In genomic region chr6:53301801-53302537, GRCh38 we compare ENCODE assay signal across 11 cellular contexts. TPM values are rescaled to one million over a fixed set of nuclear protein-coding genes. Genes with fewer than 3 reads are reported as not detected.
DNase-seq lines count a peak whose midpoint lies in the region; ATAC-seq and TF ChIP-seq lines count a peak whose summit lies in the region.
"Had no signal": no experiment of that assay in that cellular context is flagged by ENCODE, and none has a peak within 500 bp of the region (broad histone marks: within the 10 kb centered on the region; RNA-seq: fewer than 3 reads in every experiment).

No MANE protein-coding gene starts in this region.

- H3K27me3 ChIP-seq in lower lobe of right lung (ENCODE audit: low read depth) (no peaks in the 10 kb centered on the region), transverse colon (no peaks in the 10 kb centered on the region)

- TF ChIP-seq CTCF in brain (conservative IDR thresholded peaks at IDR 0.05) (no peak), lower lobe of right lung (IDR thresholded peaks at IDR 0.05) (no peak), transverse colon (IDR thresholded peaks at IDR 0.05) (no peak)

- H3K27me3 Mint-ChIP-seq in activated naive CD4-positive, alpha-beta T cell treated with anti-CD3 and anti-CD28 coated beads, Interleukin-2, amount 50 U/mL, for 24 hours: no peaks in the 10 kb centered on the region
- H3K27me3 Mint-ChIP-seq in brain: no peaks in the 10 kb centered on the region

- no peaks in the 10 kb centered on the region for H3K9me3 ChIP-seq in lower lobe of right lung
- no peaks in the 10 kb centered on the region for H3K9me3 ChIP-seq in transverse colon

- TF ChIP-seq EP300 in transverse colon (IDR thresholded peaks at IDR 0.05; ENCODE audit: low read depth): no peak

- H3K27ac Mint-ChIP-seq in activated naive CD4-positive, alpha-beta T cell treated with anti-CD3 and anti-CD28 coated beads, Interleukin-2, amount 50 U/mL, for 24 hours: peak overlapping the region; percentile 89
- H3K27ac Mint-ChIP-seq in brain: peak overlapping the region; percentile 42 to 96 (median 54)

- H3K4me1 ChIP-seq in lower lobe of right lung: peaks cover 66% of the 10 kb centered on the region
- H3K4me1 ChIP-seq in transverse colon: peaks cover 6 to 52% (median 20%) of the 10 kb centered on the region in 4 donors

- peak; percentile 78 to 80 for ATAC-seq in lower lobe of right lung

- no peak overlapping the region for H3K4me3 ChIP-seq in lower lobe of right lung
- H3K4me3 ChIP-seq in transverse colon: no peak overlapping the region

- no peaks in the 10 kb centered on the region for H3K9me3 Mint-ChIP-seq in activated naive CD4-positive, alpha-beta T cell treated with anti-CD3 and anti-CD28 coated beads, Interleukin-2, amount 50 U/mL, for 24 hours
- peaks cover 0 to 16% (median 11%) of the 10 kb centered on the region in 5 experiments for H3K9me3 Mint-ChIP-seq in brain

- peaks cover 82% of the 10 kb centered on the region for H3K4me1 Mint-ChIP-seq in activated naive CD4-positive, alpha-beta T cell treated with anti-CD3 and anti-CD28 coated beads, Interleukin-2, amount 50 U/mL, for 24 hours
- H3K4me1 Mint-ChIP-seq in brain: peaks cover 56% of the 10 kb centered on the region

- no peak for TF ChIP-seq POLR2A in transverse colon (IDR thresholded peaks at IDR 0.05)

- DNase-seq in activated naive CD4-positive, alpha-beta T cell treated with anti-CD3 and anti-CD28 coated beads, Interleukin-2, amount 50 U/mL, for 16 hours: no peak
- no peak for DNase-seq in lower lobe of right lung
- DNase-seq in transverse colon: no peak
- DNase-seq in cerebellar nuclear complex (lab: John Stamatoyannopoulos, UW): no peak
- no peak for DNase-seq in NOMO-1 treated with dmso at 0.1 percent for 144 hours (lab: John Stamatoyannopoulos, UW; ENCODE audit: unreplicated experiment)
- DNase-seq in globus pallidus (ENCODE audit: low spot score): no peak
- DNase-seq: activated CD4-positive, alpha-beta T cell treated with anti-CD3 and anti-CD28 coated beads, Interleukin-2, amount 50 U/mL, for 48 hours; NCI-H526 treated with DMSO at 0.1 percent for 48 hours had no signal

- in situ Hi-C loops in transverse colon (cut with MboI; ENCODE audit: low pct_ligation_motif_present in 1 of 4, low pct_unique_long_range_greater_than_20kb in 1 of 4, low sequenced_read_pairs in 3 of 4): no loop called here

- intact Hi-C loops in lower lobe of right lung (cut with DNase I): no loop called here
- intact Hi-C loops in transverse colon (cut with DNase I; ENCODE audit: low total_unique reads): no loop called here

- 88 to 90% methylated on average over 4 to 7 of the region's 7 CpGs for WGBS in transverse colon (ENCODE audit: low coverage in 1 of 2), 2 donors

- H3K27ac ChIP-seq in lower lobe of right lung (peak overlapping the region; percentile 70), transverse colon (peak overlapping the region in 3 of 4 donors; percentile 4 to 24 (median 8))
- H3K27ac ChIP-seq: HL-60 had no signal

- peak overlapping the region; percentile 71 for H3K4me3 Mint-ChIP-seq in activated naive CD4-positive, alpha-beta T cell treated with anti-CD3 and anti-CD28 coated beads, Interleukin-2, amount 50 U/mL, for 24 hours
- H3K4me3 Mint-ChIP-seq in brain: peak overlapping the region in 1 of 5 experiments; percentile 29

- no peaks in the 10 kb centered on the region for H3K36me3 ChIP-seq in lower lobe of right lung
- no peaks in the 10 kb centered on the region for H3K36me3 ChIP-seq in transverse colon

- H3K36me3 Mint-ChIP-seq in activated naive CD4-positive, alpha-beta T cell treated with anti-CD3 and anti-CD28 coated beads, Interleukin-2, amount 50 U/mL, for 24 hours: peaks cover 2% of the 10 kb centered on the region
- peaks cover 39% of the 10 kb centered on the region for H3K36me3 Mint-ChIP-seq in brain

RNA-seq across cellular contexts. Expression of gene ELOVL5, which starts 46.8 kb away (rescaled TPM):
- polyA plus RNA-seq in brain (ENCODE audit: insufficient read depth, low read depth, low replicate concordance): 89.3 TPM
- 72.4 TPM for total RNA-seq in lower lobe of right lung
- total RNA-seq in transverse colon: 10 to 100 TPM; 14.3 to 63.1 (median 29.2) TPM
